17 cellular contexts compared by ENCODE assay signal in genomic region chr10:95524358-95525032, GRCh38.
"Had no signal": no experiment of that assay in that cellular context is flagged by ENCODE, and none has a peak within 500 bp of the region (broad histone marks: within the 10 kb centered on the region; RNA-seq: fewer than 3 reads in every experiment).

No MANE protein-coding gene starts in this region.

- H3K9ac ChIP-seq: parathyroid adenoma had no signal

- H3K9me3 ChIP-seq: upper lobe of right lung had no signal

- H3K79me2 ChIP-seq: parathyroid adenoma had no signal

- H3K27me3 ChIP-seq: dorsolateral prefrontal cortex, upper lobe of right lung had no signal

- H3K27ac ChIP-seq: parathyroid adenoma, upper lobe of right lung had no signal

- H3K36me3 ChIP-seq: upper lobe of right lung had no signal

- H3K4me1 ChIP-seq: parathyroid adenoma had no signal

- H2AFZ ChIP-seq: parathyroid adenoma had no signal

- H3K4me3 ChIP-seq: dorsolateral prefrontal cortex, lung, skin epidermis, upper lobe of right lung had no signal

- ATAC-seq: naive thymus-derived CD8-positive, alpha-beta T cell; stimulated activated naive B cell treated with anti-CD40 and anti-IgM and Interleukin-4, amounts not matched to agents 10 μg/mL and 1 μg/mL and 100 μg/mL, for 72 hours; upper lobe of right lung had no signal

- DNase-seq: activated CD4-positive, alpha-beta T cell treated with anti-CD3 and anti-CD28 coated beads, Interleukin-2, amount 10 ng/mL, durations not matched to agents 7 days and 5 days; activated CD4-positive, CD25-positive, alpha-beta regulatory T cell; activated CD8-positive, alpha-beta memory T cell treated with anti-CD3 and anti-CD28 coated beads, Interleukin-2, amount 50 U/mL, for 48 hours; anterior cingulate cortex; dorsolateral prefrontal cortex; glutamatergic neuron; midbrain; naive thymus-derived CD8-positive, alpha-beta T cell; retina; stimulated activated CD4-positive, alpha-beta T cell treated with anti-CD3 and anti-CD28 coated beads, Interleukin-15, amount 100 ng/mL, for 24 hours; stimulated activated CD4-positive, alpha-beta T cell treated with anti-CD3 and anti-CD28 coated beads, Interleukin-4, amount 100 ng/mL, for 1 hour; stimulated activated naive B cell treated with anti-CD40 and anti-IgM and Interleukin-4, amounts not matched to agents 10 μg/mL and 1 μg/mL and 100 μg/mL, for 72 hours; substantia nigra; upper lobe of right lung had no signal
